ENCODE assay signal across 1 cellular context in the genomic region with DNA sequence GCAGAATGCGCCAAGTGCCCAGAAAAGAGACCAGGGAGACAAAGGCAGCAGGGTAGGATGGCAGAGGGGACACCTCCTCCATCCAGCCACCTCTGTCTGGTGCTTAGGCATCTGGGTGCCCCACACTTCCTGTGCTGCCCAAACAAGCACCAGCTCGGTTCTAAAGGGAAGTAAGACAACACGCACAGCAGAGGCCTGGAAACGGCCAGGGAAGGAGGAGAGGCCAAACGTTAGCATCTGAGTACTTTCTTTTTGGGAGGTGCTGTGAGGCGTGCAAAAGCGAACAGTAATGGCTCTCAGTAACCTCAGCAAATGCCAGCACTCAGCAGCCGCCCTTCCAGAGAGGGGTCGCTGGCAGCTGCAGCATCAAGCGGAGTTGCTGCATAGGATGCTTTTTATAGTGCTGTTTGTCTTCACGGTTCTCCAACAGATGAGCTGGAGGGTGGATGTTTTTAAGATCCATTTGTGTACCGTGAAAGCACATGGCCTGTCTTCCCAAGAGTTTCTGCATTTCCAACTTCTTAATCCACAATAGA.
TF ChIP-seq lines count a peak whose summit lies in the region.

No MANE protein-coding gene starts in this region.

TF ChIP-seq in SK-N-SH treated with all-trans-retinoic acid at 6 μM for 48 hours, 23 proteins besides CTCF, POLR2A, EP300 and RAD21 (continued from another document):
- TF ChIP-seq, protein P1, sequence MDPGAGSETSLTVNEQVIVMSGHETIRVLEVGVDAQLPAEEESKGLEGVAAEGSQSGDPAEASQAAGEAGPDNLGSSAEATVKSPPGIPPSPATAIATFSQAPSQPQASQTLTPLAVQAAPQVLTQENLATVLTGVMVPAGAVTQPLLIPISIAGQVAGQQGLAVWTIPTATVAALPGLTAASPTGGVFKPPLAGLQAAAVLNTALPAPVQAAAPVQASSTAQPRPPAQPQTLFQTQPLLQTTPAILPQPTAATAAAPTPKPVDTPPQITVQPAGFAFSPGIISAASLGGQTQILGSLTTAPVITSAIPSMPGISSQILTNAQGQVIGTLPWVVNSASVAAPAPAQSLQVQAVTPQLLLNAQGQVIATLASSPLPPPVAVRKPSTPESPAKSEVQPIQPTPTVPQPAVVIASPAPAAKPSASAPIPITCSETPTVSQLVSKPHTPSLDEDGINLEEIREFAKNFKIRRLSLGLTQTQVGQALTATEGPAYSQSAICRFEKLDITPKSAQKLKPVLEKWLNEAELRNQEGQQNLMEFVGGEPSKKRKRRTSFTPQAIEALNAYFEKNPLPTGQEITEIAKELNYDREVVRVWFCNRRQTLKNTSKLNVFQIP (CRISPR knock-in tag; IDR thresholded peaks at IDR 0.05; ENCODE audit: borderline replicate concordance, low read depth) = no peak
- no peak for TF ChIP-seq ESRRG (CRISPR knock-in tag; IDR thresholded peaks at IDR 0.05)
- TF ChIP-seq ZFP3 (CRISPR knock-in tag; IDR thresholded peaks at IDR 0.05) = no peak
- no peak for TF ChIP-seq BACH2 (CRISPR knock-in tag; IDR thresholded peaks at IDR 0.05; ENCODE audit: borderline replicate concordance)
